ENCODE assay signal across 17 cellular contexts in genomic region chr10:62959553-62959952, GRCh38.
"Had no signal": no experiment of that assay in that cellular context is flagged by ENCODE, and none has a peak within 500 bp of the region (broad histone marks: within the 10 kb centered on the region; RNA-seq: fewer than 3 reads in every experiment).

No MANE protein-coding gene starts in this region.

- H3K4me3 Mint-ChIP-seq: activated naive CD8-positive, alpha-beta T cell treated with anti-CD3 and anti-CD28 coated beads, Interleukin-2, amount 50 U/mL, for 24 hours; activated T-helper 17 cell treated with anti-CD3 and anti-CD28 coated beads, Interleukin-2, amount 50 U/mL, for 72 hours; mesothelial cell of epicardium; nephron progenitor cell; T-helper 2 cell treated with Interferon-gamma antibody and Interleukin-4, amounts not matched to agents 5 μg/mL and 100 μg/mL, for 36 hours had no signal

- H3K36me3 Mint-ChIP-seq: mesothelial cell of epicardium had no signal

- H3K4me3 ChIP-seq: gastroesophageal sphincter, heart right ventricle, lower lobe of right lung, suprapubic skin had no signal

- H3K27ac ChIP-seq: gastroesophageal sphincter, lower lobe of right lung, suprapubic skin had no signal

- H3K9me3 Mint-ChIP-seq: activated naive CD8-positive, alpha-beta T cell treated with anti-CD3 and anti-CD28 coated beads, Interleukin-2, amount 50 U/mL, for 24 hours; activated T-helper 17 cell treated with anti-CD3 and anti-CD28 coated beads, Interleukin-2, amount 50 U/mL, for 72 hours; mesothelial cell of epicardium; T-helper 2 cell treated with Interferon-gamma antibody and Interleukin-4, amounts not matched to agents 5 μg/mL and 100 μg/mL, for 36 hours had no signal

- ATAC-seq: activated naive CD8-positive, alpha-beta T cell treated with anti-CD3 and anti-CD28 coated beads, Interleukin-2, amount 50 U/mL, for 24 hours; activated T-helper 17 cell treated with anti-CD3 and anti-CD28 coated beads, Interleukin-2, amount 50 U/mL, for 72 hours; gastroesophageal sphincter; heart right ventricle; lower lobe of right lung had no signal

- H3K4me1 Mint-ChIP-seq: activated T-helper 17 cell treated with anti-CD3 and anti-CD28 coated beads, Interleukin-2, amount 50 U/mL, for 72 hours; mesothelial cell of epicardium had no signal

- H3K27me3 ChIP-seq: gastroesophageal sphincter, suprapubic skin had no signal

- DNase-seq: activated CD4-positive, CD25-positive, alpha-beta regulatory T cell treated with anti-CD3 and anti-CD28 coated beads, Interleukin-2, amount 50 U/mL, for 72 hours; activated naive CD4-positive, alpha-beta T cell treated with Interleukin-2 at 50 U/mL for 16 hours; activated naive CD8-positive, alpha-beta T cell treated with anti-CD3 and anti-CD28 coated beads, Interleukin-2, amount 50 U/mL, for 24 hours; cerebellar nuclear complex; effector memory CD4-positive, alpha-beta T cell; heart right ventricle; left cardiac atrium; lower lobe of right lung; nephron progenitor cell; stimulated activated CD4-positive, alpha-beta T cell treated with anti-CD3 and anti-CD28 coated beads, Interleukin-4, amount 100 ng/mL, for 24 hours; stimulated activated naive CD4-positive, alpha-beta T cell; SW 1271 had no signal

- H3K36me3 ChIP-seq: gastroesophageal sphincter, heart right ventricle, lower lobe of right lung, suprapubic skin had no signal

- H3K9me3 ChIP-seq: lower lobe of right lung, suprapubic skin had no signal

- H3K4me1 ChIP-seq: gastroesophageal sphincter, lower lobe of right lung, suprapubic skin had no signal

- H3K27ac Mint-ChIP-seq: activated naive CD8-positive, alpha-beta T cell treated with anti-CD3 and anti-CD28 coated beads, Interleukin-2, amount 50 U/mL, for 24 hours; activated T-helper 17 cell treated with anti-CD3 and anti-CD28 coated beads, Interleukin-2, amount 50 U/mL, for 72 hours; mesothelial cell of epicardium; nephron progenitor cell; T-helper 2 cell treated with Interferon-gamma antibody and Interleukin-4, amounts not matched to agents 5 μg/mL and 100 μg/mL, for 36 hours had no signal
